ENCODE assay signal across 9 cellular contexts in the genomic region with DNA sequence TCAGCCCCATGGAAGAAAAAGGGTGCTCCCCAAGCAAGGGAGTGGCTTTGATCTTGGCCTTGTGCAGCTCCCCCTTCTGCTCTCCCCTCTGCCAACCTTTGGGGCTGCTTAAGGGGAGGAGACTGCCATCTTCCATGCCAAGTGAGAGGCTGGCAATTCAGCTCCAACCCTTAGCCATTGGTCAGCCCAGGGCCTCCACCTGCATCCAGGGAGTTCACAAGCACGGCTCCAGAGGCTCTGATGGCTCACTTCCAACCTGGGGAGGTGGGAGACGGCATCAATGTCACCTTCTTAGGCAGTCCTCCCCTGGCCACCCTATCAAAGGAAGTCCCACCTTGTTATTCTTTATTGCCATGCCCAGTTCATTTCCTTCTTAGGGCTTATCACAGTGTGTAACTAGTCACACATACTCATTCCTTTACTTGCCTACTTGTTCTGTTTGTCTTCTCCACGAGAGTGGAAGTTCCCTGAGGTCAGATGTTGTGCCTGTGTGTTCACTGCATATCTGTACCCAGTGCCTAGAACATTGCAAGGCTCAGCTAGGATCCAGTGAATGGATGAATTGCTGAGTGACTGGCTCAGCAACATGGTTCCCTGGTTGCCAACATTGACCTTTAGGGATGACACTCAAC. TPM values are rescaled to one million over a fixed set of nuclear protein-coding genes. Genes with fewer than 3 reads are reported as not detected.
DNase-seq lines count a peak whose midpoint lies in the region; TF ChIP-seq lines count a peak whose summit lies in the region.
"Had no signal": no experiment of that assay in that cellular context is flagged by ENCODE, and none has a peak within 500 bp of the region (broad histone marks: within the 10 kb centered on the region; RNA-seq: fewer than 3 reads in every experiment).

No MANE protein-coding gene starts in this region.

- H3K36me3 Mint-ChIP-seq in activated naive CD4-positive, alpha-beta T cell treated with anti-CD3 and anti-CD28 coated beads, Interleukin-2, amount 50 U/mL, for 24 hours, result peaks cover 8% of the 10 kb centered on the region

- TF ChIP-seq CTCF in transverse colon (IDR thresholded peaks at IDR 0.05), result no peak
- no peak for TF ChIP-seq CTCF in WERI-Rb-1 (IDR thresholded peaks at IDR 0.05; ENCODE audit: low read depth, low read length)

- no peak for DNase-seq in activated naive CD4-positive, alpha-beta T cell treated with anti-CD3 and anti-CD28 coated beads, Interleukin-2, amount 50 U/mL, for 16 hours
- no peak for DNase-seq in transverse colon
- DNase-seq in WERI-Rb-1, result no peak
- DNase-seq in nucleus accumbens (lab: John Stamatoyannopoulos, UW), result no peak
- DNase-seq in kidney tubule cell (ENCODE audit: low spot score), result no peak
- DNase-seq: C1 segment of cervical spinal cord had no signal

- WGBS in adipose tissue, 3 donors, result 52 to 74% (median 63%) methylated on average over 3 of the region's 3 CpGs
- WGBS in transverse colon (ENCODE audit: low coverage in 1 of 2), 2 donors, result 25 to 67% methylated on average over 1 to 3 of the region's 3 CpGs

- H3K27ac ChIP-seq in adipose tissue (ENCODE audit: low read depth, low read length), result peak overlapping the region; percentile 71
- peak overlapping the region; percentile 93 to 97 (median 96) for H3K27ac ChIP-seq in transverse colon
- H3K27ac ChIP-seq in WERI-Rb-1, result no peak overlapping the region

- H3K4me1 ChIP-seq in mucosa of stomach (ENCODE audit: control insufficient read depth, insufficient read depth, low read length) (peaks cover 74% of the 10 kb centered on the region), transverse colon (peaks cover 43 to 84% (median 80%) of the 10 kb centered on the region in 4 donors)

- TF ChIP-seq POLR2A in transverse colon (IDR thresholded peaks at IDR 0.05), result no peak

- H3K27ac Mint-ChIP-seq in activated naive CD4-positive, alpha-beta T cell treated with anti-CD3 and anti-CD28 coated beads, Interleukin-2, amount 50 U/mL, for 24 hours, result peak overlapping the region; percentile 98

- H3K27me3 ChIP-seq in mucosa of stomach (ENCODE audit: control insufficient read depth, insufficient read depth, low read length) (no peaks in the 10 kb centered on the region), transverse colon (no peaks in the 10 kb centered on the region), WERI-Rb-1 (ENCODE audit: insufficient read depth, low read depth, severe bottlenecking) (no peaks in the 10 kb centered on the region)

- H3K4me3 ChIP-seq in mucosa of stomach (ENCODE audit: low read length) (no peak overlapping the region), transverse colon (peak overlapping the region in 1 of 4 donors; percentile 52), WERI-Rb-1 (ENCODE audit: low read depth, low read length) (no peak overlapping the region)

- no peaks in the 10 kb centered on the region for H3K27me3 Mint-ChIP-seq in activated naive CD4-positive, alpha-beta T cell treated with anti-CD3 and anti-CD28 coated beads, Interleukin-2, amount 50 U/mL, for 24 hours

- TF ChIP-seq EP300 in transverse colon (IDR thresholded peaks at IDR 0.05; ENCODE audit: low read depth), result no peak

- H3K4me1 Mint-ChIP-seq in activated naive CD4-positive, alpha-beta T cell treated with anti-CD3 and anti-CD28 coated beads, Interleukin-2, amount 50 U/mL, for 24 hours, result peaks cover 77% of the 10 kb centered on the region

- peak overlapping the region; percentile 92 for H3K4me3 Mint-ChIP-seq in activated naive CD4-positive, alpha-beta T cell treated with anti-CD3 and anti-CD28 coated beads, Interleukin-2, amount 50 U/mL, for 24 hours

- in situ Hi-C loops in transverse colon (cut with MboI; ENCODE audit: low pct_ligation_motif_present in 1 of 4, low pct_unique_long_range_greater_than_20kb in 1 of 4, low sequenced_read_pairs in 3 of 4), result no loop called here

- no peaks in the 10 kb centered on the region for H3K9me3 Mint-ChIP-seq in activated naive CD4-positive, alpha-beta T cell treated with anti-CD3 and anti-CD28 coated beads, Interleukin-2, amount 50 U/mL, for 24 hours

- H3K36me3 ChIP-seq in mucosa of stomach (ENCODE audit: control insufficient read depth, insufficient read depth, low read length) (no peaks in the 10 kb centered on the region), transverse colon (no peaks in the 10 kb centered on the region), WERI-Rb-1 (0 out of 2 replicates have a peak, but pooled peaks cover 4% of the 10 kb centered on the region)

- intact Hi-C loops in transverse colon (cut with DNase I; ENCODE audit: low total_unique reads), result no loop called here

- H3K9me3 ChIP-seq in mucosa of stomach (ENCODE audit: control insufficient read depth, low read length), result no peaks in the 10 kb centered on the region
- H3K9me3 ChIP-seq in transverse colon, result no peaks in the 10 kb centered on the region
- no peaks in the 10 kb centered on the region for H3K9me3 ChIP-seq in WERI-Rb-1 (ENCODE audit: severe bottlenecking)

- H3K9ac ChIP-seq in mucosa of stomach (ENCODE audit: low read length), result peak overlapping the region; percentile 93

RNA-seq across cellular contexts. Expression of a gene that starts 5.0 kb away (rescaled TPM):
- polyA plus RNA-seq in adipose tissue, result 100 to 1,000 TPM in 1 of 3 donors, 10 to 100 TPM in 2; 18.9 to 107 (median 59.0) TPM
- total RNA-seq in transverse colon, result 100 to 1,000 TPM in 1 of 4 donors, 10 to 100 TPM in 3; 19.4 to 133 (median 28.3) TPM

RNA-seq across cellular contexts. Expression of a gene that starts 41.6 kb away (rescaled TPM):
- 10 to 100 TPM in 2 of 3 donors, 1 to 10 TPM in 1; 9.8 to 21.4 (median 17.0) TPM for polyA plus RNA-seq in adipose tissue
- total RNA-seq in transverse colon, result 10 to 100 TPM; 19.9 to 76.7 (median 23.1) TPM

RNA-seq across cellular contexts. Expression of a gene that starts 56.0 kb away (rescaled TPM):
- polyA plus RNA-seq in adipose tissue, result 100 to 1,000 TPM in 1 of 3 donors, 10 to 100 TPM in 2; 11.6 to 239 (median 57.9) TPM
- total RNA-seq in transverse colon, result 10 to 100 TPM in 2 of 4 donors, 1 to 10 TPM in 2; 8.1 to 51.7 (median 24.6) TPM
